In genomic region chrX:109536439-109537323, GRCh38 we compare ENCODE assay signal across 8 cellular contexts. TPM values are rescaled to one million over a fixed set of nuclear protein-coding genes. Genes with fewer than 3 reads are reported as not detected.
DNase-seq lines count a peak whose midpoint lies in the region; ATAC-seq and TF ChIP-seq lines count a peak whose summit lies in the region.

Gene NXT2, plus strand, starts transcription at chrX:109536844. Its CDS starts 163 bp downstream, at chrX:109537007.

- DNase-seq in NCI-H187 (lab: John Stamatoyannopoulos, UW) (peak; percentile 91 to 93), T-helper 17 cell (peak; percentile 70 to 79 (median 77)), amygdala (lab: John Stamatoyannopoulos, UW) (peak; percentile 8 to 91 (median 79)), left ventricle myocardium inferior (peak; percentile 90), progenitor cell of endocrine pancreas (ENCODE audit: low spot score, unreplicated experiment) (peak; percentile 90), upper lobe of right lung (peak; percentile 94)

- H3K9me3 ChIP-seq in T-helper 17 cell (ENCODE audit: control insufficient read depth, low read length, poor library complexity, severe bottlenecking) (no peaks in the 10 kb centered on the region), left ventricle myocardium inferior (replicated peaks) (no peaks in the 10 kb centered on the region), upper lobe of right lung (no peaks in the 10 kb centered on the region)

- H3K36me3 ChIP-seq in left ventricle myocardium inferior: no peaks in the 10 kb centered on the region
- no peaks in the 10 kb centered on the region for H3K36me3 ChIP-seq in upper lobe of right lung

- H3K27me3 Mint-ChIP-seq in T-helper 17 cell (peaks cover 9% of the 10 kb centered on the region), progenitor cell of endocrine pancreas (peaks cover 30% of the 10 kb centered on the region)

- H3K4me1 ChIP-seq in left ventricle myocardium inferior (peaks cover 4% of the 10 kb centered on the region), upper lobe of right lung (peaks cover 4% of the 10 kb centered on the region)

- intact Hi-C loops in left ventricle myocardium inferior (cut with micrococcal nuclease) (no loop called here), upper lobe of right lung (cut with DNase I) (no loop called here)

- H3K27ac ChIP-seq in left ventricle myocardium inferior (replicated peaks) (peak within 1 kb of the TSS; percentile 95), upper lobe of right lung (peak within 1 kb of the TSS; percentile 91)

- no peaks in the 10 kb centered on the region for H3K36me3 Mint-ChIP-seq in T-helper 17 cell (ENCODE audit: low read depth)
- H3K36me3 Mint-ChIP-seq in progenitor cell of endocrine pancreas (ENCODE audit: insufficient read depth): no peaks in the 10 kb centered on the region

- H3K4me3 Mint-ChIP-seq in T-helper 17 cell (peak within 1 kb of the TSS; percentile 98), progenitor cell of endocrine pancreas (ENCODE audit: low read depth) (peak within 1 kb of the TSS; percentile 92)

- H3K27ac Mint-ChIP-seq in T-helper 17 cell: peak within 1 kb of the TSS; percentile 95
- peak within 1 kb of the TSS; percentile 100 for H3K27ac Mint-ChIP-seq in progenitor cell of endocrine pancreas

- TF ChIP-seq CTCF in left ventricle myocardium inferior (IDR thresholded peaks at IDR 0.05; ENCODE audit: borderline replicate concordance) (no peak), progenitor cell of endocrine pancreas (IDR thresholded peaks at IDR 0.05; ENCODE audit: unreplicated experiment) (no peak), upper lobe of right lung (IDR thresholded peaks at IDR 0.05) (no peak)

- ATAC-seq in GM18502 (IDR thresholded peaks at IDR 0.05; ENCODE audit: poor library complexity, unreplicated experiment): peak; percentile 97
- ATAC-seq in HG02943 (IDR thresholded peaks at IDR 0.05; ENCODE audit: low read depth, unreplicated experiment): peak; percentile 96
- ATAC-seq in T-helper 17 cell: peak; percentile 99
- ATAC-seq in upper lobe of right lung: peak; percentile 100

- H3K4me1 Mint-ChIP-seq in T-helper 17 cell: peaks cover 3% of the 10 kb centered on the region
- H3K4me1 Mint-ChIP-seq in progenitor cell of endocrine pancreas (ENCODE audit: low read depth): peaks cover 7% of the 10 kb centered on the region

- peaks cover 3% of the 10 kb centered on the region for H3K9me3 Mint-ChIP-seq in progenitor cell of endocrine pancreas (ENCODE audit: low read depth)

- H3K27me3 ChIP-seq in left ventricle myocardium inferior (ENCODE audit: low read depth) (no peaks in the 10 kb centered on the region), upper lobe of right lung (no peaks in the 10 kb centered on the region)

- H3K4me3 ChIP-seq in left ventricle myocardium inferior (peak within 1 kb of the TSS; percentile 70), upper lobe of right lung (peak within 1 kb of the TSS; percentile 61)

RNA-seq across cellular contexts. Expression of gene NXT2, which starts in this region (rescaled TPM):
- total RNA-seq in T-helper 17 cell (1 to 10 TPM; 5.1 to 6.0 TPM), left ventricle myocardium inferior (2.1 TPM), progenitor cell of endocrine pancreas (23.2 and 23.5 TPM in 2 replicates), upper lobe of right lung (9.3 TPM)

Comparison
In these comparisons a context has a peak if more than half of its experiments do, and no peak if none do; other contexts are left out.
1. Peak in every context shown above with its lines: DNase-seq, ATAC-seq, H3K4me3 ChIP-seq and H3K27ac ChIP-seq.